ENCODE assay signal across 1 cellular context in the genomic region with DNA sequence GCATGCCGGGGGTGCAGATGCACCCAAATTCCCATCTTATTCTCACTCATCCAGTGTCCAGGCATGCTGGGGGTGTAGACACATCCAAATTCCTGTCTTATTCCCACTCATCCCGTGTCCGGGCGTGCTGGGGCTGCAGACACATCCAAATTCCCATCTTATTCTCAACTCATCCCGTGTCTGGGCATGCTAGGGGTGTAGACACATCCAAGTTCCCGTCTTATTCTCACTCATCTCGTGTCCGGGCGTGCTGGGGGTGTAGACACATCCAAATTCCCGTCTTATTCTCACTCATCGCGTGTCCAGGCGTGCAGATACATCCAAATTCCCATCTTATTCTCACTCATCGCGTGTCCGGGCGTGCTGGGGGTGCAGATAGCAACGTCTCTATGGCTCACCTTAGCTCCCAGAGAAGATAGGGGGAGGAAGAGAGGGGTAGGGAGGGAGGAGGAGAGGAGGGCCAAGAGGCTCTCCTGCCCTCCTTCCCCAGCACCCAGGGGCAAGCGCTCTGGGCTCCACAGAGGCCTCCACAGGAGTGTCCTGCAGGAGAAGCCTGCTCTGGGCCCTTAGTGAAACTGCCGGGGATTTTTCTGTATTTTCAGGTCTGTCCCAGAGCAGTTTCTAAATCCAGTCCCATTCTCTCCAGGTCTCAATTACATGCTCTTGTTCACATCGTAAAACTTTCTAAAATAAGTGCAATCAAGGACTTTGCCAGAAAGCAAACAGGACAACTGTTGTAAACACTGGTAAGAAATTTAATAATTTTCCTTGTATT.
TF ChIP-seq lines count a peak whose summit lies in the region.

No MANE protein-coding gene starts in this region.

TF ChIP-seq in A549, 52 proteins besides CTCF, POLR2A, EP300 and RAD21 (continued from another document):
- TF ChIP-seq HMGXB4 (CRISPR knock-in tag; IDR thresholded peaks at IDR 0.05; ENCODE audit: borderline replicate concordance): no peak
- TF ChIP-seq, protein P1, sequence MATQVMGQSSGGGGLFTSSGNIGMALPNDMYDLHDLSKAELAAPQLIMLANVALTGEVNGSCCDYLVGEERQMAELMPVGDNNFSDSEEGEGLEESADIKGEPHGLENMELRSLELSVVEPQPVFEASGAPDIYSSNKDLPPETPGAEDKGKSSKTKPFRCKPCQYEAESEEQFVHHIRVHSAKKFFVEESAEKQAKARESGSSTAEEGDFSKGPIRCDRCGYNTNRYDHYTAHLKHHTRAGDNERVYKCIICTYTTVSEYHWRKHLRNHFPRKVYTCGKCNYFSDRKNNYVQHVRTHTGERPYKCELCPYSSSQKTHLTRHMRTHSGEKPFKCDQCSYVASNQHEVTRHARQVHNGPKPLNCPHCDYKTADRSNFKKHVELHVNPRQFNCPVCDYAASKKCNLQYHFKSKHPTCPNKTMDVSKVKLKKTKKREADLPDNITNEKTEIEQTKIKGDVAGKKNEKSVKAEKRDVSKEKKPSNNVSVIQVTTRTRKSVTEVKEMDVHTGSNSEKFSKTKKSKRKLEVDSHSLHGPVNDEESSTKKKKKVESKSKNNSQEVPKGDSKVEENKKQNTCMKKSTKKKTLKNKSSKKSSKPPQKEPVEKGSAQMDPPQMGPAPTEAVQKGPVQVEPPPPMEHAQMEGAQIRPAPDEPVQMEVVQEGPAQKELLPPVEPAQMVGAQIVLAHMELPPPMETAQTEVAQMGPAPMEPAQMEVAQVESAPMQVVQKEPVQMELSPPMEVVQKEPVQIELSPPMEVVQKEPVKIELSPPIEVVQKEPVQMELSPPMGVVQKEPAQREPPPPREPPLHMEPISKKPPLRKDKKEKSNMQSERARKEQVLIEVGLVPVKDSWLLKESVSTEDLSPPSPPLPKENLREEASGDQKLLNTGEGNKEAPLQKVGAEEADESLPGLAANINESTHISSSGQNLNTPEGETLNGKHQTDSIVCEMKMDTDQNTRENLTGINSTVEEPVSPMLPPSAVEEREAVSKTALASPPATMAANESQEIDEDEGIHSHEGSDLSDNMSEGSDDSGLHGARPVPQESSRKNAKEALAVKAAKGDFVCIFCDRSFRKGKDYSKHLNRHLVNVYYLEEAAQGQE (IDR thresholded peaks at IDR 0.05): no peak
- no peak for TF ChIP-seq CHD4 (IDR thresholded peaks at IDR 0.05; ENCODE audit: borderline replicate concordance)
- TF ChIP-seq RCOR1 (IDR thresholded peaks at IDR 0.05; ENCODE audit: low read depth, low read length): no peak
- TF ChIP-seq RARB (CRISPR knock-in tag; IDR thresholded peaks at IDR 0.05): no peak
